19 cellular contexts compared by ENCODE assay signal in the genomic region with DNA sequence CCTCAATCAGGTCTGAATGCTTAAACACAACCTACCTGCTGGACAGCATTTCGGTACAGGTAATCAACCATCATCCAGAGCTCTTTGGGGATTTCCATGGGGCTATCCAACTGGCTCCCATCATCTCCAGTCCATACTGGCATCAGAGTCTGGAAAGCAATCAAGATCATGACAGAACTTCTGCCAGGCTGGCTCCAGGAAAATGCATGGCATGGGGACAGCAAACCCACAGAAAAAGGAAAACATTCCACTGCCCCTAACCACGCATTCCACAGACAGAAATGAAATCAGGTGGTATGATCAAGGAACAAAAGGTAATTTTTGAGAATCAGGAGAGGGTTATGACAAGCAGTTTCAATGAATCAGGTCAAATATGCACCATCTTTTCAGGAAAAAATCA. TPM values are rescaled to one million over a fixed set of nuclear protein-coding genes. Genes with fewer than 3 reads are reported as not detected.
DNase-seq lines count a peak whose midpoint lies in the region; ATAC-seq and TF ChIP-seq lines count a peak whose summit lies in the region.
"Had no signal": no experiment of that assay in that cellular context is flagged by ENCODE, and none has a peak within 500 bp of the region (broad histone marks: within the 10 kb centered on the region; RNA-seq: fewer than 3 reads in every experiment).

No MANE protein-coding gene starts in this region.

- intact Hi-C loops in mammary epithelial cell (cut with micrococcal nuclease), result loop anchor here (10.0 kb wide), 1 partner anchor 274 kb away; the partner anchor contains the start of gene GNL2
- intact Hi-C loops in MCF 10A (cut with micrococcal nuclease), result no loop called here
- intact Hi-C loops in heart right ventricle (cut with DNase I), result loop anchor here in 2 of 10 donors (10.0 kb wide), 2 partner anchors 64 to 174 kb away; partner anchors contain the start of genes C1orf122 (in 1 of the 2), CDCA8 (in 1 of the 2) and YRDC (in 1 of the 2)

- H3K79me2 ChIP-seq in mammary epithelial cell (ENCODE audit: insufficient read depth, low read length), result no peaks in the 10 kb centered on the region

- 4% methylated on average over 2 of the region's 2 CpGs for WGBS in mammary epithelial cell (ENCODE audit: low coverage, missing lambda C conversion rate)
- 89 to 98% methylated on average over 2 of the region's 2 CpGs for WGBS in heart right ventricle, 2 donors

- peaks cover 23% of the 10 kb centered on the region for H3K4me1 ChIP-seq in mammary epithelial cell (ENCODE audit: insufficient read depth, low read length)
- H3K4me1 ChIP-seq in heart right ventricle, result no peaks in the 10 kb centered on the region

- peak; percentile 31 for DNase-seq in mammary epithelial cell
- no peak for DNase-seq in MCF 10A (ENCODE audit: unreplicated experiment)
- no peak for DNase-seq in activated naive CD8-positive, alpha-beta T cell treated with anti-CD3 and anti-CD28 coated beads, Interleukin-2, amount 50 U/mL, for 24 hours
- DNase-seq in kidney tubule cell (ENCODE audit: low spot score), result peak; percentile 69
- no peak for DNase-seq in RWPE1 (ENCODE audit: low spot score)
- DNase-seq in KG1 (lab: John Stamatoyannopoulos, UW), result no peak
- no peak for DNase-seq in heart right ventricle
- DNase-seq: AML-193; C1 segment of cervical spinal cord; CD4-positive, alpha-beta memory T cell; COR-L47; NCI-H2029; NCI-H446; NCI-H524 treated with DMSO at 0.1 percent for 48 hours; NK-92 treated with Interleukin-12 subunit alpha and Interleukin-12 subunit beta, amount 100 ng/mL, for 24 hours; PC-3 had no signal

- no peaks in the 10 kb centered on the region for H3K9me3 ChIP-seq in mammary epithelial cell (replicated peaks; ENCODE audit: insufficient read depth, low read length)
- H3K9me3 ChIP-seq in heart right ventricle, result no peaks in the 10 kb centered on the region
- H3K9me3 ChIP-seq: SJSA1 had no signal

- H3K27ac ChIP-seq in mammary epithelial cell (ENCODE audit: insufficient read depth, low read depth, low read length) (no peak overlapping the region), RWPE1 (no peak overlapping the region), heart right ventricle (no peak overlapping the region)
- H3K27ac ChIP-seq: SJSA1 had no signal

- H3K27ac Mint-ChIP-seq in MCF 10A (ENCODE audit: low read depth, unreplicated experiment), result no peak overlapping the region
- H3K27ac Mint-ChIP-seq in activated naive CD8-positive, alpha-beta T cell treated with anti-CD3 and anti-CD28 coated beads, Interleukin-2, amount 50 U/mL, for 24 hours, result peak overlapping the region; percentile 46
- H3K27ac Mint-ChIP-seq: IgD-negative memory B cell had no signal

- no peaks in the 10 kb centered on the region for H3K27me3 ChIP-seq in mammary epithelial cell (ENCODE audit: insufficient read depth, low read length)
- no peaks in the 10 kb centered on the region for H3K27me3 ChIP-seq in heart right ventricle
- H3K27me3 ChIP-seq: SJSA1 had no signal

- H3K4me3 Mint-ChIP-seq in MCF 10A (ENCODE audit: unreplicated experiment), result no peak overlapping the region
- H3K4me3 Mint-ChIP-seq in activated naive CD8-positive, alpha-beta T cell treated with anti-CD3 and anti-CD28 coated beads, Interleukin-2, amount 50 U/mL, for 24 hours, result no peak overlapping the region
- H3K4me3 Mint-ChIP-seq: CD4-positive, alpha-beta memory T cell had no signal

- POLR2A ChIA-PET in MCF 10A (lab: Yijun Ruan, JAX), result no interaction called here
- POLR2A ChIA-PET in RWPE1 (lab: Yijun Ruan, JAX; ENCODE audit: low non-redundant PET), result no interaction called here

- no peak overlapping the region for H3K4me3 ChIP-seq in mammary epithelial cell (replicated peaks in 1 of 3; ENCODE audit: insufficient read depth in 1 of 3, low read depth in 2 of 3, low read length in 3 of 3)
- no peak overlapping the region for H3K4me3 ChIP-seq in heart right ventricle
- H3K4me3 ChIP-seq: SJSA1 had no signal

- no peaks in the 10 kb centered on the region for H3K9me3 Mint-ChIP-seq in MCF 10A (ENCODE audit: unreplicated experiment)
- no peaks in the 10 kb centered on the region for H3K9me3 Mint-ChIP-seq in activated naive CD8-positive, alpha-beta T cell treated with anti-CD3 and anti-CD28 coated beads, Interleukin-2, amount 50 U/mL, for 24 hours
- H3K9me3 Mint-ChIP-seq: CD4-positive, alpha-beta memory T cell; IgD-negative memory B cell had no signal

- no peak overlapping the region for H3K9ac ChIP-seq in mammary epithelial cell (ENCODE audit: insufficient read depth, low read length)

- no peaks in the 10 kb centered on the region for H4K20me1 ChIP-seq in mammary epithelial cell (ENCODE audit: insufficient read depth, low read length)

- H3K36me3 ChIP-seq in mammary epithelial cell (ENCODE audit: insufficient read depth, low read length) (no peaks in the 10 kb centered on the region), heart right ventricle (peaks cover 0 to 100% (median 58%) of the 10 kb centered on the region in 9 donors)

- TF ChIP-seq CTCF in mammary epithelial cell (conservative IDR thresholded peaks at IDR 0.05 in 1 of 2, IDR thresholded peaks at IDR 0.05 in 1 of 2; ENCODE audit: extremely low read depth in 1 of 2, insufficient read depth in 1 of 2, low read depth in 1 of 2, low read length in 2 of 2), result no peak
- TF ChIP-seq CTCF in MCF 10A (IDR thresholded peaks at IDR 0.05; ENCODE audit: unreplicated experiment), result no peak
- no peak for TF ChIP-seq CTCF in RWPE1 (conservative IDR thresholded peaks at IDR 0.05; ENCODE audit: low read depth)
- TF ChIP-seq CTCF in heart right ventricle (IDR thresholded peaks at IDR 0.05), result no peak

- no peak overlapping the region for H3K4me2 ChIP-seq in mammary epithelial cell (ENCODE audit: insufficient read depth, low read depth, low read length)

- no peaks in the 10 kb centered on the region for H3K27me3 Mint-ChIP-seq in MCF 10A (ENCODE audit: insufficient read depth, unreplicated experiment)
- no peaks in the 10 kb centered on the region for H3K27me3 Mint-ChIP-seq in activated naive CD8-positive, alpha-beta T cell treated with anti-CD3 and anti-CD28 coated beads, Interleukin-2, amount 50 U/mL, for 24 hours
- H3K27me3 Mint-ChIP-seq: CD4-positive, alpha-beta memory T cell; IgD-negative memory B cell had no signal

- dilution Hi-C loops in mammary epithelial cell (cut with HindIII; ENCODE audit: low sequenced_read_pairs), result no loop called here

- no peak overlapping the region for H2AFZ ChIP-seq in mammary epithelial cell (ENCODE audit: low read depth, low read length)

- no peak for ATAC-seq in activated naive CD8-positive, alpha-beta T cell treated with anti-CD3 and anti-CD28 coated beads, Interleukin-2, amount 50 U/mL, for 24 hours
- no peak for ATAC-seq in heart right ventricle
- ATAC-seq: PC-3, Right ventricle myocardium inferior had no signal

- in situ Hi-C loops in mammary epithelial cell (cut with MboI; ENCODE audit: low sequenced_read_pairs in 2 of 2), result no loop called here

- H3K36me3 Mint-ChIP-seq in MCF 10A (ENCODE audit: insufficient read depth, unreplicated experiment), result peaks cover 18% of the 10 kb centered on the region
- H3K36me3 Mint-ChIP-seq in activated naive CD8-positive, alpha-beta T cell treated with anti-CD3 and anti-CD28 coated beads, Interleukin-2, amount 50 U/mL, for 24 hours (ENCODE audit: low read depth), result peaks cover 33% of the 10 kb centered on the region
- H3K36me3 Mint-ChIP-seq: IgD-negative memory B cell had no signal

- peaks cover 20% of the 10 kb centered on the region for H3K4me1 Mint-ChIP-seq in MCF 10A (ENCODE audit: insufficient read depth, unreplicated experiment)
- peaks cover 9% of the 10 kb centered on the region for H3K4me1 Mint-ChIP-seq in activated naive CD8-positive, alpha-beta T cell treated with anti-CD3 and anti-CD28 coated beads, Interleukin-2, amount 50 U/mL, for 24 hours
- H3K4me1 Mint-ChIP-seq: CD4-positive, alpha-beta memory T cell; IgD-negative memory B cell had no signal

- BruUV-seq in mammary epithelial cell (replicated peaks; lab: Mats Ljungman, UMichigan), result no TSS peak
- BruUV-seq in MCF 10A (replicated peaks; lab: Mats Ljungman, UMichigan), result no TSS peak

- CTCF ChIA-PET in mammary epithelial cell (lab: Charles Lee; ENCODE audit: low non-redundant PET) (no interaction called here), MCF 10A (lab: Yijun Ruan, JAX) (interaction anchor here (0.6 kb wide), 1 partner anchor 19 kb away, joined by 3 read pairs; no protein-coding TSS in a partner anchor), RWPE1 (lab: Yijun Ruan, JAX) (no interaction called here)

RNA-seq across cellular contexts. Expression of gene MTF1, which starts 9.1 kb away (rescaled TPM):
- total RNA-seq in mammary epithelial cell (10 to 100 TPM in 1 of 2 donors, 1 to 10 TPM in 1; 4.5 to 28.7 TPM), MCF 10A (2022) (28.4 and 34.7 TPM in 2 replicates), heart right ventricle (10 to 100 TPM; 10.0 to 17.1 (median 11.0) TPM)
- polyA plus RNA-seq in mammary epithelial cell (8.3 TPM), heart right ventricle (1 to 10 TPM; 1.5 to 2.1 TPM)
- polyA minus RNA-seq in mammary epithelial cell, result 59.0 TPM

Comparison
In these comparisons a context has a peak if more than half of its experiments do, and no peak if none do; other contexts are left out.
1. DNase-seq: peak in mammary epithelial cell (single experiment) and kidney tubule cell (single experiment); none in MCF 10A (single experiment), activated naive CD8-positive, alpha-beta T cell treated with anti-CD3 and anti-CD28 coated beads, Interleukin-2, amount 50 U/mL, for 24 hours (single experiment), RWPE1 (single experiment), KG1 (single experiment) and heart right ventricle (0 of 2).